Comparison of ENCODE assay signal across 23 cellular contexts in the genomic region with DNA sequence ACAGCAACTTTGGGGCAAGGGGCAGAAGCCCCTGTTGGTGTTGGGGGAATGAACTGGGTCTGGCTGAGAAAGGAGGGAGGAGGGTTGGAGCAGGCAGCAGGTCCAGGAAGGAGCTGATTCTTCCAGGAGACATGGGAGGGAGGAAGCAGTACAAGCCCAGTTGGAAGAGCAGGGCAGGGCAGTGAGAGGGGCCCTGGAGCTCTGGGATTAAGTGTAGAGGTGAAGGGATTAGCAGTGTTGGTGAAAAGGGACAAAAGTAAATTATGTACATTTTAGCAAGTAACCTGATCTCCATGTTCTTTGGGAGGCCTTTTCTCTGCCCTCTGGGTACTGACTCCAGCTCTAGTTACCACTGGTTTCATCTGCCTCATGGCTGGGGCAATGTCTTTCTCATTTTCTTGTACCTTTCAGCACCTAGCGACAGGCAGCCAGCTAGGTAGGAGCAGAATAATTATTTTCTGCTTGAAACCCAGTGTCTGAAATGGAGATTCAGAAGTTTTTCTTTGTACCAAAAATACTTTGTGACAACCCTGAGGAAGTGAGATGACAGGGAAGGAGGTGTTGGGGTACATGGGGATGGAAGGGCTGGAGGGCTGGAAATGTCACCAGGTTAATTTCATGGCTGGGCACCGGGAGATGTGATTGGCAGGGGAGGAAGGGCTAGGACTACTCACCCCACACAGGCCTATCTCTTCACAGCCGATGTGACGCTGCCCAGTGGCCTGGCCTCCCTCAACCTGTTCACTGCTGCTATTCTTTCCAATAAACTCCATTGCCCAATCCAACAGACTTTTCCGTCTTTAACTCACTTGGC. TPM values are rescaled to one million over a fixed set of nuclear protein-coding genes. Genes with fewer than 3 reads are reported as not detected.
"Had no signal": no experiment of that assay in that cellular context is flagged by ENCODE, and none has a peak within 500 bp of the region (broad histone marks: within the 10 kb centered on the region; RNA-seq: fewer than 3 reads in every experiment).

No MANE protein-coding gene starts in this region.

- H3K27me3 ChIP-seq: brain microvascular endothelial cell, gastrocnemius medialis had no signal

- H3K9me3 ChIP-seq: gastrocnemius medialis had no signal

- H3K4me1 ChIP-seq: gastrocnemius medialis had no signal

- DNase-seq: activated CD4-positive, alpha-beta T cell treated with anti-CD3 and anti-CD28 coated beads for 1 hour; activated CD8-positive, alpha-beta memory T cell treated with anti-CD3 and anti-CD28 coated beads for 24 hours; activated CD8-positive, alpha-beta memory T cell treated with anti-CD3 and anti-CD28 coated beads, Interleukin-2, amount 50 U/mL, for 48 hours; activated effector memory CD4-positive, alpha-beta T cell treated with Interleukin-2 at 50 U/mL for 16 hours; activated naive CD4-positive, alpha-beta T cell treated with anti-CD3 and anti-CD28 coated beads, Interleukin-2, amount 10 ng/mL, durations not matched to agents 7 days and 5 days; activated naive CD8-positive, alpha-beta T cell treated with anti-CD3 and anti-CD28 coated beads, Interleukin-2, amount 50 U/mL, for 24 hours; activated T-cell treated with anti-CD3 and anti-CD28 coated beads, Interleukin-2, amount 50 U/mL, for 48 hours; aorta; brain microvascular endothelial cell; cerebellar nuclear complex; cortex of kidney; gastrocnemius medialis; kidney glomerular epithelial cell; mesenchymal stem cell; natural killer cell; occipital lobe; posterior cingulate gyrus; stimulated activated CD4-positive, alpha-beta T cell treated with anti-CD3 and anti-CD28 coated beads, Interleukin-12 subunit alpha, Interleukin-12 subunit beta, amount 100 ng/mL, for 4 hours; stimulated activated CD4-positive, alpha-beta T cell treated with anti-CD3 and anti-CD28 coated beads, Interleukin-1b, Interleukin-23, amount 100 ng/mL, for 48 hours; stimulated activated CD8-positive, alpha-beta memory T cell treated with anti-CD3 and anti-CD28 coated beads, Interleukin-4, amount 100 ng/mL, for 48 hours; stimulated activated naive CD4-positive, alpha-beta T cell had no signal

- ATAC-seq: activated naive CD8-positive, alpha-beta T cell treated with anti-CD3 and anti-CD28 coated beads, Interleukin-2, amount 50 U/mL, for 24 hours; esophagus mucosa; gastrocnemius medialis; natural killer cell had no signal

- H3K9me3 Mint-ChIP-seq: activated naive CD4-positive, alpha-beta T cell treated with anti-CD3 and anti-CD28 coated beads, Interleukin-2, amount 10 ng/mL, durations not matched to agents 7 days and 5 days; activated naive CD8-positive, alpha-beta T cell treated with anti-CD3 and anti-CD28 coated beads, Interleukin-2, amount 50 U/mL, for 24 hours; natural killer cell had no signal

- H3K27ac ChIP-seq: brain microvascular endothelial cell, gastrocnemius medialis had no signal

- H3K27ac Mint-ChIP-seq: activated naive CD4-positive, alpha-beta T cell treated with anti-CD3 and anti-CD28 coated beads, Interleukin-2, amount 10 ng/mL, durations not matched to agents 7 days and 5 days; activated naive CD8-positive, alpha-beta T cell treated with anti-CD3 and anti-CD28 coated beads, Interleukin-2, amount 50 U/mL, for 24 hours; natural killer cell had no signal

- H3K36me3 Mint-ChIP-seq: activated naive CD4-positive, alpha-beta T cell treated with anti-CD3 and anti-CD28 coated beads, Interleukin-2, amount 10 ng/mL, durations not matched to agents 7 days and 5 days; natural killer cell had no signal

- H3K36me3 ChIP-seq: brain microvascular endothelial cell, gastrocnemius medialis had no signal

- H3K4me3 Mint-ChIP-seq: activated naive CD4-positive, alpha-beta T cell treated with anti-CD3 and anti-CD28 coated beads, Interleukin-2, amount 10 ng/mL, durations not matched to agents 7 days and 5 days; activated naive CD8-positive, alpha-beta T cell treated with anti-CD3 and anti-CD28 coated beads, Interleukin-2, amount 50 U/mL, for 24 hours; natural killer cell had no signal

- H3K4me1 Mint-ChIP-seq: activated naive CD4-positive, alpha-beta T cell treated with anti-CD3 and anti-CD28 coated beads, Interleukin-2, amount 10 ng/mL, durations not matched to agents 7 days and 5 days; activated naive CD8-positive, alpha-beta T cell treated with anti-CD3 and anti-CD28 coated beads, Interleukin-2, amount 50 U/mL, for 24 hours had no signal

- H3K4me3 ChIP-seq: gastrocnemius medialis had no signal

RNA-seq across cellular contexts. Expression of gene NNAT, which starts 34.7 kb away (rescaled TPM):
- total RNA-seq: liver, natural killer cell had no signal
